ENCODE assay signal across 9 cellular contexts in genomic region chr4:13601060-13601459, GRCh38. TPM values are rescaled to one million over a fixed set of nuclear protein-coding genes. Genes with fewer than 3 reads are reported as not detected.
A peak's percentile ranks its signal among the peaks of the same experiment; 100 is the strongest.
DNase-seq lines count a peak whose midpoint lies in the region; ATAC-seq and TF ChIP-seq lines count a peak whose summit lies in the region.
"Had no signal": no experiment of that assay in that cellular context is flagged by ENCODE, and none has a peak within 500 bp of the region (broad histone marks: within the 10 kb centered on the region; RNA-seq: fewer than 3 reads in every experiment).

No MANE protein-coding gene starts in this region.

- no peaks in the 10 kb centered on the region for H3K9me3 ChIP-seq in OCI-LY3 (ENCODE audit: insufficient read depth, low read length)
- no peaks in the 10 kb centered on the region for H3K9me3 ChIP-seq in body of pancreas

- no peak overlapping the region for H3K4me3 Mint-ChIP-seq in stimulated activated naive CD8-positive, alpha-beta T cell treated with anti-CD3 and anti-CD28 coated beads, Interleukin-15, amount 100 ng/mL, for 72 hours

- peak overlapping the region; percentile 47 for H3K4me3 ChIP-seq in OCI-LY3 (ENCODE audit: low read length)
- no peak overlapping the region for H3K4me3 ChIP-seq in body of pancreas

- no peaks in the 10 kb centered on the region for H3K9me3 Mint-ChIP-seq in stimulated activated naive CD8-positive, alpha-beta T cell treated with anti-CD3 and anti-CD28 coated beads, Interleukin-15, amount 100 ng/mL, for 72 hours

- H3K4me1 ChIP-seq in OCI-LY3 (ENCODE audit: low read length) = peaks cover 74% of the 10 kb centered on the region
- no peaks in the 10 kb centered on the region for H3K4me1 ChIP-seq in body of pancreas

- TF ChIP-seq CTCF in OCI-LY3 (IDR thresholded peaks at IDR 0.05; ENCODE audit: low read depth, low read length) = no peak
- no peak for TF ChIP-seq CTCF in body of pancreas (IDR thresholded peaks at IDR 0.05)

- ATAC-seq in stimulated activated naive CD8-positive, alpha-beta T cell treated with anti-CD3 and anti-CD28 coated beads, Interleukin-15, Interleukin-2, amounts not matched to agents 100 U/mL and 50 U/mL, for 24 hours = peak; percentile 23
- no peak for ATAC-seq in stimulated activated naive CD8-positive, alpha-beta T cell treated with anti-CD3 and anti-CD28 coated beads, Interleukin-15, amount 100 ng/mL, for 72 hours
- peak; percentile 41 for ATAC-seq in HG02973 (IDR thresholded peaks at IDR 0.05; ENCODE audit: unreplicated experiment)
- no peak for ATAC-seq in body of pancreas

- H4K20me1 ChIP-seq in OCI-LY3 (ENCODE audit: insufficient read depth, low read length) = peaks cover 40% of the 10 kb centered on the region

- no peaks in the 10 kb centered on the region for H3K4me1 Mint-ChIP-seq in stimulated activated naive CD8-positive, alpha-beta T cell treated with anti-CD3 and anti-CD28 coated beads, Interleukin-15, amount 100 ng/mL, for 72 hours

- H3K9ac ChIP-seq in OCI-LY3 (ENCODE audit: low read length) = no peak overlapping the region; the same call in 1 of the 2 replicates

- peak overlapping the region; percentile 82 for H3K27ac ChIP-seq in OCI-LY3 (ENCODE audit: low read length)
- H3K27ac ChIP-seq in body of pancreas = no peak overlapping the region

- no peaks in the 10 kb centered on the region for H3K79me2 ChIP-seq in OCI-LY3 (ENCODE audit: low read length)

- WGBS in body of pancreas, 2 donors = 89 to 97% methylated on average over 3 of the region's 3 CpGs

- TF ChIP-seq POLR2A in body of pancreas (IDR thresholded peaks at IDR 0.05) = no peak

- no peak overlapping the region for H2AFZ ChIP-seq in OCI-LY3 (ENCODE audit: low read depth, low read length)

- peak overlapping the region; percentile 79 for H3K4me2 ChIP-seq in OCI-LY3 (ENCODE audit: low read length)

- peak overlapping the region in 1 of 2 donors; percentile 67 for H3K27ac Mint-ChIP-seq in stimulated activated naive CD8-positive, alpha-beta T cell treated with anti-CD3 and anti-CD28 coated beads, Interleukin-15, amount 100 ng/mL, for 72 hours

- H3K36me3 ChIP-seq in OCI-LY3 (replicated peaks; ENCODE audit: low read depth, low read length) (peaks cover 87% of the 10 kb centered on the region), body of pancreas (replicated peaks in 1 of 2; ENCODE audit: insufficient read depth in 1 of 2, low read depth in 2 of 2) (peaks cover 12 to 29% of the 10 kb centered on the region in 2 donors)

- H3K27me3 ChIP-seq in OCI-LY3 (ENCODE audit: low read depth, low read length) (no peaks in the 10 kb centered on the region), body of pancreas (no peaks in the 10 kb centered on the region)

- intact Hi-C loops in body of pancreas (cut with DNase I) = no loop called here

- no peak for DNase-seq in stimulated activated naive CD8-positive, alpha-beta T cell treated with anti-CD3 and anti-CD28 coated beads, Interleukin-15, Interleukin-2, amounts not matched to agents 100 U/mL and 50 U/mL, for 24 hours
- no peak for DNase-seq in stimulated activated naive CD8-positive, alpha-beta T cell treated with anti-CD3 and anti-CD28 coated beads, Interleukin-15, amount 100 ng/mL, for 72 hours
- DNase-seq in body of pancreas (no peak), HUDEP-2 (lab: John Stamatoyannopoulos, UW; ENCODE audit: unreplicated experiment in 76 of 76) (no peak), activated gamma-delta T cell treated with Interleukin-2 at 50 U/mL for 16 hours (no peak)
- DNase-seq in activated naive CD4-positive, alpha-beta T cell treated with Interleukin-2 at 50 U/mL for 16 hours = no peak
- DNase-seq: activated T-cell treated with anti-CD3 and anti-CD28 coated beads, Interleukin-2, amount 50 U/mL, for 1 hour had no signal

- no peaks in the 10 kb centered on the region for H3K27me3 Mint-ChIP-seq in stimulated activated naive CD8-positive, alpha-beta T cell treated with anti-CD3 and anti-CD28 coated beads, Interleukin-15, amount 100 ng/mL, for 72 hours

RNA-seq across cellular contexts. Expression of gene BOD1L1, which starts 26.5 kb away (rescaled TPM):
- 10 to 100 TPM; 28.5 to 31.0 TPM for total RNA-seq in body of pancreas

RNA-seq across cellular contexts. Expression of gene NKX3-2, which starts 56.8 kb away (rescaled TPM):
- total RNA-seq in body of pancreas = under 1 TPM in 1 of 2 donors, not detected in 1; 0.26 TPM

Comparison
In these comparisons a context has a peak if more than half of its experiments do, and no peak if none do; other contexts are left out.
1. ATAC-seq: peak in stimulated activated naive CD8-positive, alpha-beta T cell treated with anti-CD3 and anti-CD28 coated beads, Interleukin-15, Interleukin-2, amounts not matched to agents 100 U/mL and 50 U/mL, for 24 hours (single experiment) and HG02973 (single experiment); none in stimulated activated naive CD8-positive, alpha-beta T cell treated with anti-CD3 and anti-CD28 coated beads, Interleukin-15, amount 100 ng/mL, for 72 hours (single experiment) and body of pancreas (single experiment).